In genomic region chr9:133489253-133490190, GRCh38 we compare ENCODE assay signal across 31 cellular contexts. TPM values are rescaled to one million over a fixed set of nuclear protein-coding genes. Genes with fewer than 3 reads are reported as not detected.
A peak's percentile ranks its signal among the peaks of the same experiment; 100 is the strongest.
DNase-seq lines count a peak whose midpoint lies in the region; ATAC-seq, FAIRE-seq and TF ChIP-seq lines count a peak whose summit lies in the region.
"Had no signal": no experiment of that assay in that cellular context is flagged by ENCODE, and none has a peak within 500 bp of the region (broad histone marks: within the 10 kb centered on the region; RNA-seq: fewer than 3 reads in every experiment).

No MANE protein-coding gene starts in this region.

- H3K4me3 Mint-ChIP-seq in natural killer cell treated with Interleukin-12 subunit alpha and Interleukin-12 subunit beta and Interleukin-15 and Interleukin-18, amount 100 ng/mL, for 72 hours = no peak overlapping the region
- no peak overlapping the region for H3K4me3 Mint-ChIP-seq in natural killer cell
- no peak overlapping the region for H3K4me3 Mint-ChIP-seq in nephron
- H3K4me3 Mint-ChIP-seq: activated CD4-positive, alpha-beta T cell treated with anti-CD3 and anti-CD28 coated beads for 36 hours; activated T-cell treated with anti-CD3 and anti-CD28 coated beads, Interleukin-2, amount 50 U/mL, for 4 hours; stimulated activated naive CD8-positive, alpha-beta T cell treated with anti-CD3 and anti-CD28 coated beads, Interleukin-15, amount 100 ng/mL, for 72 hours had no signal

- no TSS peak for BruUV-seq in GM12878 (replicated peaks; lab: Mats Ljungman, UMichigan)

- intact Hi-C loops in natural killer cell (cut with micrococcal nuclease) = no loop called here
- intact Hi-C loops in GM12878 (cut with micrococcal nuclease; ENCODE audit: unreplicated experiment) = loop anchor here (10.0 kb wide), 1 partner anchor 465 kb away; no protein-coding TSS in a partner anchor

- H3K27me3 Mint-ChIP-seq in natural killer cell treated with Interleukin-12 subunit alpha and Interleukin-12 subunit beta and Interleukin-15 and Interleukin-18, amount 100 ng/mL, for 72 hours = no peaks in the 10 kb centered on the region
- H3K27me3 Mint-ChIP-seq in natural killer cell (ENCODE audit: low read depth in 2 of 2) (peaks cover 0 to 3% of the 10 kb centered on the region in 2 donors), nephron (ENCODE audit: low read depth) (peaks cover 9% of the 10 kb centered on the region)
- H3K27me3 Mint-ChIP-seq: activated CD4-positive, alpha-beta T cell treated with anti-CD3 and anti-CD28 coated beads for 36 hours; stimulated activated naive CD8-positive, alpha-beta T cell treated with anti-CD3 and anti-CD28 coated beads, Interleukin-15, amount 100 ng/mL, for 72 hours had no signal

- H3K27ac Mint-ChIP-seq in natural killer cell treated with Interleukin-12 subunit alpha and Interleukin-12 subunit beta and Interleukin-15 and Interleukin-18, amount 100 ng/mL, for 72 hours = no peak overlapping the region
- H3K27ac Mint-ChIP-seq in natural killer cell (no peak overlapping the region), nephron (peak overlapping the region; percentile 13 to 58 (median 55))
- H3K27ac Mint-ChIP-seq: activated CD4-positive, alpha-beta T cell treated with anti-CD3 and anti-CD28 coated beads for 36 hours had no signal

- H3K9me3 ChIP-seq in GM12878 (replicated peaks; ENCODE audit: control insufficient read depth, insufficient read depth, low read length) = no peaks in the 10 kb centered on the region
- H3K9me3 ChIP-seq: BE2C, HAP-1, neutrophil, prostate gland, thyroid gland had no signal

- no peaks in the 10 kb centered on the region for H3K79me2 ChIP-seq in GM12878 (ENCODE audit: control insufficient read depth, insufficient read depth, low read length)

- no peak for TF ChIP-seq RAD21 in GM12878 (IDR thresholded peaks at IDR 0.05; ENCODE audit: insufficient read depth, low read depth, low read length)

- in situ Hi-C loops in GM12878 (cut with MboI) (loop anchor here (5.0 kb wide), 1 partner anchor 302 kb away; no protein-coding TSS in a partner anchor), brain microvascular endothelial cell (cut with HindIII; ENCODE audit: low pct_ligation_motif_present, low sequenced_read_pairs) (no loop called here)

- TF ChIP-seq CTCF in natural killer cell (IDR thresholded peaks at IDR 0.05) = no peak
- TF ChIP-seq CTCF in GM12878 (IDR thresholded peaks at IDR 0.05 in 2 of 3, conservative IDR thresholded peaks at IDR 0.05 in 1 of 3; ENCODE audit: control insufficient read depth in 2 of 3, extremely low read depth in 1 of 3, insufficient read depth in 1 of 3, low read depth in 3 of 3, low read length in 3 of 3) = no peak
- TF ChIP-seq CTCF in nephron (IDR thresholded peaks at IDR 0.05; ENCODE audit: unreplicated experiment in 3 of 3) = no peak
- no peak for TF ChIP-seq CTCF in brain microvascular endothelial cell (IDR thresholded peaks at IDR 0.05; ENCODE audit: low read depth, low read length, missing control alignments)
- no peak for TF ChIP-seq CTCF in foreskin keratinocyte (conservative IDR thresholded peaks at IDR 0.05)

- CTCF ChIA-PET in GM12878 (lab: Yijun Ruan, JAX) = interaction anchor here (7.7 kb wide), 1 partner anchor 302 kb away, joined by 61 read pairs; no protein-coding TSS in a partner anchor

- H3K4me1 ChIP-seq in GM12878 (ENCODE audit: control insufficient read depth, insufficient read depth, low read length) (peaks cover 3% of the 10 kb centered on the region), foreskin keratinocyte (no peaks in the 10 kb centered on the region)
- H3K4me1 ChIP-seq: HAP-1 had no signal

- RAD21 ChIA-PET in GM12878 (lab: Charles Lee; ENCODE audit: unreplicated experiment) = no interaction called here

- H3K36me3 ChIP-seq in GM12878 (ENCODE audit: control insufficient read depth in 2 of 2, insufficient read depth in 2 of 2, low read length in 1 of 2) (no peaks in the 10 kb centered on the region), brain microvascular endothelial cell (replicated peaks) (no peaks in the 10 kb centered on the region)
- H3K36me3 ChIP-seq: BE2C, HAP-1, neutrophil, prostate gland, thyroid gland had no signal

- H3K27me3 ChIP-seq in GM12878 (replicated peaks in 1 of 2; ENCODE audit: control insufficient read depth in 2 of 2, insufficient read depth in 2 of 2, low read length in 1 of 2) (no peaks in the 10 kb centered on the region; a peak in 3 of 4 replicates), brain microvascular endothelial cell (replicated peaks) (no peaks in the 10 kb centered on the region), foreskin keratinocyte (peaks cover 21% of the 10 kb centered on the region)
- H3K27me3 ChIP-seq: BE2C, thyroid gland had no signal

- H4K20me1 ChIP-seq in GM12878 (ENCODE audit: control insufficient read depth, insufficient read depth) = no peaks in the 10 kb centered on the region

- H3K27ac ChIP-seq in GM12878 (ENCODE audit: control insufficient read depth, insufficient read depth) (no peak overlapping the region), brain microvascular endothelial cell (no peak overlapping the region), foreskin keratinocyte (no peak overlapping the region)
- H3K27ac ChIP-seq: epithelial cell of prostate, neutrophil, prostate gland, RWPE1, thyroid gland had no signal

- TF ChIP-seq EP300 in GM12878 (IDR thresholded peaks at IDR 0.05; ENCODE audit: borderline replicate concordance in 1 of 2, control insufficient read depth in 1 of 2, low read depth in 2 of 2, low read length in 2 of 2) = no peak

- ATAC-seq in natural killer cell treated with Interleukin-12 subunit alpha and Interleukin-12 subunit beta and Interleukin-15 and Interleukin-18, amount 100 ng/mL, for 72 hours = no peak
- ATAC-seq in natural killer cell = no peak
- ATAC-seq in GM12878 = no peak
- no peak for ATAC-seq in foreskin keratinocyte
- ATAC-seq: activated CD4-positive, alpha-beta T cell treated with anti-CD3 and anti-CD28 coated beads for 36 hours; activated T-cell treated with anti-CD3 and anti-CD28 coated beads, Interleukin-2, amount 50 U/mL, for 4 hours; stimulated activated naive CD8-positive, alpha-beta T cell treated with anti-CD3 and anti-CD28 coated beads, Interleukin-15, amount 100 ng/mL, for 72 hours had no signal

- 22% methylated on average over 19 of the region's 19 CpGs for WGBS in GM12878 (ENCODE audit: insufficient coverage, insufficient replicate concordance, low lambda C conversion rate, missing lambda C conversion rate)

- DNase-seq in natural killer cell treated with Interleukin-12 subunit alpha and Interleukin-12 subunit beta and Interleukin-15 and Interleukin-18, amount 100 ng/mL, for 72 hours (ENCODE audit: low spot score) = peak; percentile 53
- DNase-seq in natural killer cell = no peak
- no peak for DNase-seq in GM12878 (ENCODE audit: low read depth, low spot score)
- DNase-seq in brain microvascular endothelial cell = no peak
- no peak for DNase-seq in HPDE6-E6E7 (ENCODE audit: extremely low spot score)
- DNase-seq in foreskin keratinocyte = no peak
- DNase-seq: ACHN; activated CD4-positive, alpha-beta T cell treated with anti-CD3 and anti-CD28 coated beads for 36 hours; activated gamma-delta T cell treated with Interleukin-2 at 50 U/mL for 16 hours; activated T-cell treated with anti-CD3 and anti-CD28 coated beads, Interleukin-2, amount 50 U/mL, for 4 hours; effector CD4-positive, alpha-beta T cell; KG1; MM.1S; NCI-H1417 treated with DMSO at 0.1 percent for 48 hours; NCI-H2081 treated with DMSO at 0.1 percent for 48 hours; NCI-H82; stimulated activated naive CD8-positive, alpha-beta T cell treated with anti-CD3 and anti-CD28 coated beads, Interleukin-15, amount 100 ng/mL, for 72 hours; thyroid gland had no signal

- H3K36me3 Mint-ChIP-seq in natural killer cell treated with Interleukin-12 subunit alpha and Interleukin-12 subunit beta and Interleukin-15 and Interleukin-18, amount 100 ng/mL, for 72 hours = no peaks in the 10 kb centered on the region
- H3K36me3 Mint-ChIP-seq in natural killer cell (no peaks in the 10 kb centered on the region), nephron (ENCODE audit: low read depth) (no peaks in the 10 kb centered on the region)

- H3K4me3 ChIP-seq in GM12878 = no peak overlapping the region
- no peak overlapping the region for H3K4me3 ChIP-seq in brain microvascular endothelial cell (ENCODE audit: low read depth, low read length)
- H3K4me3 ChIP-seq: HAP-1, prostate gland, thyroid gland had no signal

- POLR2A ChIA-PET in GM12878 (lab: Charles Lee) = no interaction called here

- no peak for TF ChIP-seq POLR2A in GM12878 (IDR thresholded peaks at IDR 0.05; ENCODE audit: low read depth, low read length)

- H3K4me1 Mint-ChIP-seq in natural killer cell treated with Interleukin-12 subunit alpha and Interleukin-12 subunit beta and Interleukin-15 and Interleukin-18, amount 100 ng/mL, for 72 hours (ENCODE audit: low read depth in 2 of 2) = peaks cover 0 to 4% of the 10 kb centered on the region in 2 donors
- H3K4me1 Mint-ChIP-seq in natural killer cell = peaks cover 0 to 4% of the 10 kb centered on the region in 2 donors
- peaks cover 34% of the 10 kb centered on the region for H3K4me1 Mint-ChIP-seq in nephron

- no peak overlapping the region for H3K4me2 ChIP-seq in GM12878 (ENCODE audit: control insufficient read depth, insufficient read depth)

- FAIRE-seq in GM12878 (lab: Jason Lieb, UNC) = no peak
- FAIRE-seq: colon, G401.6, keratinocyte had no signal

- no peak overlapping the region for H2AFZ ChIP-seq in GM12878 (ENCODE audit: control insufficient read depth, low read depth, low read length)

- SMC1A ChIA-PET in GM12878 (lab: Charles Lee; ENCODE audit: uncharacterized antibody, unreplicated experiment) = no interaction called here

- H3K9ac ChIP-seq in GM12878 (ENCODE audit: control insufficient read depth, insufficient read depth, low read length) = no peak overlapping the region

- no peaks in the 10 kb centered on the region for H3K9me3 Mint-ChIP-seq in natural killer cell treated with Interleukin-12 subunit alpha and Interleukin-12 subunit beta and Interleukin-15 and Interleukin-18, amount 100 ng/mL, for 72 hours
- H3K9me3 Mint-ChIP-seq in natural killer cell = no peaks in the 10 kb centered on the region
- no peaks in the 10 kb centered on the region for H3K9me3 Mint-ChIP-seq in nephron
- H3K9me3 Mint-ChIP-seq: activated T-cell treated with anti-CD3 and anti-CD28 coated beads, Interleukin-2, amount 50 U/mL, for 4 hours; stimulated activated naive CD8-positive, alpha-beta T cell treated with anti-CD3 and anti-CD28 coated beads, Interleukin-15, amount 100 ng/mL, for 72 hours had no signal

RNA-seq across cellular contexts. Expression of gene SLC2A6, which starts 10.6 kb away (rescaled TPM):
- 10 to 100 TPM; 15.0 to 42.3 TPM for total RNA-seq in natural killer cell treated with Interleukin-12 subunit alpha and Interleukin-12 subunit beta and Interleukin-15 and Interleukin-18, amount 100 ng/mL, for 72 hours
- total RNA-seq in natural killer cell (10 to 100 TPM in 2 of 3 donors, 1 to 10 TPM in 1; 5.0 to 20.1 (median 18.5) TPM), GM12878 (2014; rRNA removed) (30.4 and 32.4 TPM in 2 replicates), GM12878 (2014; rRNA removed; fragmentation: Illumina TruSeq; extraction: Trizol) (8.3 and 9.4 TPM in 2 replicates), GM12878 (2021) (34.1 and 36.4 TPM in 2 replicates), foreskin keratinocyte (33.7 and 41.7 TPM in 2 replicates)
- total RNA-seq in GM12878 (2013; cell fraction: nucleolus; rRNA removed) = 74.1 and 77.8 TPM in 2 replicates
- polyA plus RNA-seq in GM12878 (2011; ENCODE audit: low read depth) = 4.8 TPM
- polyA plus RNA-seq in GM12878 (2011; rRNA removed) (4.3 and 11.7 TPM in 2 replicates), GM12878 (2014; fragmentation: Illumina TruSeq; extraction: Trizol) (4.3 and 6.6 TPM in 2 replicates), GM12878 (2014; fragmentation: Nextera tagmentation; extraction: Ambion mirVana) (1 to 10 TPM; 1.1 to 6.1 TPM), GM12878 (2014; rRNA removed) (37.9 and 44.7 TPM in 2 replicates), GM12878 (2016; fragmentation: Nextera tagmentation; extraction: Ambion mirVana) (10 to 100 TPM; 24.8 to 28.0 TPM), foreskin keratinocyte (30.9 and 37.1 TPM in 2 replicates)
- polyA plus RNA-seq in GM12878 (2011; cell fraction: cytosol; rRNA removed) = 15.7 and 29.5 TPM in 2 replicates
- polyA plus RNA-seq in GM12878 (2011; cell fraction: nucleus; rRNA removed) = 26.2 and 33.5 TPM in 2 replicates
- polyA plus RNA-seq in GM12878 (2012) = 15.2 and 16.5 TPM in 2 replicates
- polyA minus RNA-seq in GM12878 (2011; rRNA and poly(A)+ RNA removed) = 11.8 and 29.6 TPM in 2 replicates
- 13.6 and 14.0 TPM in 2 replicates for polyA minus RNA-seq in GM12878 (2011; cell fraction: cytosol; rRNA and poly(A)+ RNA removed)
- polyA minus RNA-seq in GM12878 (2011; cell fraction: nucleus; rRNA and poly(A)+ RNA removed) = 38.4 and 46.0 TPM in 2 replicates

RNA-seq across cellular contexts. Expression of gene CACFD1, which starts 29.7 kb away (rescaled TPM):
- 1 to 10 TPM; 2.4 to 7.0 TPM for total RNA-seq in natural killer cell treated with Interleukin-12 subunit alpha and Interleukin-12 subunit beta and Interleukin-15 and Interleukin-18, amount 100 ng/mL, for 72 hours
- total RNA-seq in natural killer cell (1 to 10 TPM; 4.5 to 8.3 (median 5.4) TPM), GM12878 (2014; rRNA removed) (1.6 and 2.3 TPM in 2 replicates), GM12878 (2014; rRNA removed; fragmentation: Illumina TruSeq; extraction: Trizol) (0.45 and 0.64 TPM in 2 replicates), GM12878 (2021) (2.7 and 4.0 TPM in 2 replicates), foreskin keratinocyte (2.2 and 3.9 TPM in 2 replicates)
- 8.8 and 9.0 TPM in 2 replicates for total RNA-seq in GM12878 (2013; cell fraction: nucleolus; rRNA removed)
- polyA plus RNA-seq in GM12878 (2011; ENCODE audit: low read depth) = 0.87 TPM
- polyA plus RNA-seq in GM12878 (2011; rRNA removed) (2.7 and 5.8 TPM in 2 replicates), GM12878 (2014; fragmentation: Illumina TruSeq; extraction: Trizol) (0.14 and 0.35 TPM in 2 replicates), GM12878 (2014; fragmentation: Nextera tagmentation; extraction: Ambion mirVana) (under 1 TPM in 1 of 2 experiments, not detected in 1; 0.09 TPM), GM12878 (2014; rRNA removed) (1.4 and 3.6 TPM in 2 replicates), GM12878 (2016; fragmentation: Nextera tagmentation; extraction: Ambion mirVana) (1 to 10 TPM in 1 of 2 experiments, under 1 TPM in 1; 0.98 to 1.4 TPM), foreskin keratinocyte (2.2 and 3.7 TPM in 2 replicates)
- polyA plus RNA-seq in GM12878 (2011; cell fraction: cytosol; rRNA removed) = 5.2 and 7.4 TPM in 2 replicates
- polyA plus RNA-seq in GM12878 (2011; cell fraction: nucleus; rRNA removed) = 11.7 and 14.1 TPM in 2 replicates
- 2.4 and 2.6 TPM in 2 replicates for polyA plus RNA-seq in GM12878 (2012)
- polyA minus RNA-seq in GM12878 (2011; rRNA and poly(A)+ RNA removed) = 5.6 and 10.7 TPM in 2 replicates
- 3.0 and 4.4 TPM in 2 replicates for polyA minus RNA-seq in GM12878 (2011; cell fraction: cytosol; rRNA and poly(A)+ RNA removed)
- 11.6 and 16.0 TPM in 2 replicates for polyA minus RNA-seq in GM12878 (2011; cell fraction: nucleus; rRNA and poly(A)+ RNA removed)

RNA-seq across cellular contexts. Expression of gene MYMK, which starts 35.2 kb away (rescaled TPM):
- total RNA-seq in natural killer cell treated with Interleukin-12 subunit alpha and Interleukin-12 subunit beta and Interleukin-15 and Interleukin-18, amount 100 ng/mL, for 72 hours = not detected
- total RNA-seq in natural killer cell (not detected), GM12878 (2014; rRNA removed) (not detected in 2 replicates), GM12878 (2014; rRNA removed; fragmentation: Illumina TruSeq; extraction: Trizol) (not detected in 2 replicates), GM12878 (2021) (not detected in 2 replicates), foreskin keratinocyte (not detected in 2 replicates)
- not detected in 2 replicates for total RNA-seq in GM12878 (2013; cell fraction: nucleolus; rRNA removed)
- not detected for polyA plus RNA-seq in GM12878 (2011; ENCODE audit: low read depth)
- polyA plus RNA-seq in GM12878 (2011; rRNA removed) (not detected in 2 replicates), GM12878 (2014; fragmentation: Illumina TruSeq; extraction: Trizol) (not detected in 2 replicates), GM12878 (2014; fragmentation: Nextera tagmentation; extraction: Ambion mirVana) (not detected), GM12878 (2014; rRNA removed) (not detected in 2 replicates), GM12878 (2016; fragmentation: Nextera tagmentation; extraction: Ambion mirVana) (not detected), foreskin keratinocyte (not detected in 2 replicates)
- polyA plus RNA-seq in GM12878 (2011; cell fraction: cytosol; rRNA removed) = not detected in 2 replicates
- not detected in 2 replicates for polyA plus RNA-seq in GM12878 (2011; cell fraction: nucleus; rRNA removed)
- not detected in 2 replicates for polyA plus RNA-seq in GM12878 (2012)
- not detected in 2 replicates for polyA minus RNA-seq in GM12878 (2011; rRNA and poly(A)+ RNA removed)
- not detected in 2 replicates for polyA minus RNA-seq in GM12878 (2011; cell fraction: cytosol; rRNA and poly(A)+ RNA removed)
- not detected in 2 replicates for polyA minus RNA-seq in GM12878 (2011; cell fraction: nucleus; rRNA and poly(A)+ RNA removed)
- total RNA-seq: activated CD4-positive, alpha-beta T cell treated with anti-CD3 and anti-CD28 coated beads for 36 hours; activated T-cell treated with anti-CD3 and anti-CD28 coated beads, Interleukin-2, amount 50 U/mL, for 4 hours; HT1080; lung microvascular endothelial cell; prostate gland; T-helper 2 cell treated with Interferon-gamma antibody and Interleukin-4, amounts not matched to agents 100 ng/mL and 5 ng/mL, for 36 hours; thyroid gland had no signal
- polyA plus RNA-seq: keratinocyte had no signal

RNA-seq across cellular contexts. Expression of gene ADAMTSL2, which starts 45.0 kb away (rescaled TPM):
- not detected for total RNA-seq in natural killer cell treated with Interleukin-12 subunit alpha and Interleukin-12 subunit beta and Interleukin-15 and Interleukin-18, amount 100 ng/mL, for 72 hours
- total RNA-seq in natural killer cell = not detected
- not detected in 2 replicates for total RNA-seq in GM12878 (2013; cell fraction: nucleolus; rRNA removed)
- total RNA-seq in GM12878 (2014; rRNA removed) = not detected in 2 replicates
- not detected in 2 replicates for total RNA-seq in GM12878 (2014; rRNA removed; fragmentation: Illumina TruSeq; extraction: Trizol)
- 0.05 TPM in 1 of 2 replicates, not detected in the other for total RNA-seq in GM12878 (2021)
- not detected for polyA plus RNA-seq in GM12878 (2011; ENCODE audit: low read depth)
- polyA plus RNA-seq in GM12878 (2011; rRNA removed) = 0.07 TPM in 1 of 2 replicates, not detected in the other
- 0.10 and 0.12 TPM in 2 replicates for polyA plus RNA-seq in GM12878 (2011; cell fraction: cytosol; rRNA removed)
- 0.35 and 0.40 TPM in 2 replicates for polyA plus RNA-seq in GM12878 (2011; cell fraction: nucleus; rRNA removed)
- polyA plus RNA-seq in GM12878 (2012) = 0.10 TPM in 1 of 2 replicates, not detected in the other
- polyA plus RNA-seq in GM12878 (2014; fragmentation: Illumina TruSeq; extraction: Trizol) = not detected in 2 replicates
- not detected for polyA plus RNA-seq in GM12878 (2014; fragmentation: Nextera tagmentation; extraction: Ambion mirVana)
- polyA plus RNA-seq in GM12878 (2014; rRNA removed) = 0.04 TPM in 1 of 2 replicates, not detected in the other
- not detected for polyA plus RNA-seq in GM12878 (2016; fragmentation: Nextera tagmentation; extraction: Ambion mirVana)
- 0.21 and 0.22 TPM in 2 replicates for polyA minus RNA-seq in GM12878 (2011; rRNA and poly(A)+ RNA removed)
- not detected in 2 replicates for polyA minus RNA-seq in GM12878 (2011; cell fraction: cytosol; rRNA and poly(A)+ RNA removed)
- 0.12 and 0.19 TPM in 2 replicates for polyA minus RNA-seq in GM12878 (2011; cell fraction: nucleus; rRNA and poly(A)+ RNA removed)
- not detected in 2 replicates for total RNA-seq in foreskin keratinocyte
- polyA plus RNA-seq in foreskin keratinocyte = not detected in 2 replicates
- total RNA-seq: HT1080; T-helper 2 cell treated with Interferon-gamma antibody and Interleukin-4, amounts not matched to agents 100 ng/mL and 5 ng/mL, for 36 hours had no signal
- polyA plus RNA-seq: keratinocyte had no signal

Comparison
In these comparisons a context has a peak if more than half of its experiments do, and no peak if none do; other contexts are left out.
1. H3K27ac Mint-ChIP-seq: peak in nephron (3 of 3); none in natural killer cell treated with Interleukin-12 subunit alpha and Interleukin-12 subunit beta and Interleukin-15 and Interleukin-18, amount 100 ng/mL, for 72 hours (0 of 2) and natural killer cell (0 of 2).